1 cellular context compared by ENCODE assay signal in the genomic region with DNA sequence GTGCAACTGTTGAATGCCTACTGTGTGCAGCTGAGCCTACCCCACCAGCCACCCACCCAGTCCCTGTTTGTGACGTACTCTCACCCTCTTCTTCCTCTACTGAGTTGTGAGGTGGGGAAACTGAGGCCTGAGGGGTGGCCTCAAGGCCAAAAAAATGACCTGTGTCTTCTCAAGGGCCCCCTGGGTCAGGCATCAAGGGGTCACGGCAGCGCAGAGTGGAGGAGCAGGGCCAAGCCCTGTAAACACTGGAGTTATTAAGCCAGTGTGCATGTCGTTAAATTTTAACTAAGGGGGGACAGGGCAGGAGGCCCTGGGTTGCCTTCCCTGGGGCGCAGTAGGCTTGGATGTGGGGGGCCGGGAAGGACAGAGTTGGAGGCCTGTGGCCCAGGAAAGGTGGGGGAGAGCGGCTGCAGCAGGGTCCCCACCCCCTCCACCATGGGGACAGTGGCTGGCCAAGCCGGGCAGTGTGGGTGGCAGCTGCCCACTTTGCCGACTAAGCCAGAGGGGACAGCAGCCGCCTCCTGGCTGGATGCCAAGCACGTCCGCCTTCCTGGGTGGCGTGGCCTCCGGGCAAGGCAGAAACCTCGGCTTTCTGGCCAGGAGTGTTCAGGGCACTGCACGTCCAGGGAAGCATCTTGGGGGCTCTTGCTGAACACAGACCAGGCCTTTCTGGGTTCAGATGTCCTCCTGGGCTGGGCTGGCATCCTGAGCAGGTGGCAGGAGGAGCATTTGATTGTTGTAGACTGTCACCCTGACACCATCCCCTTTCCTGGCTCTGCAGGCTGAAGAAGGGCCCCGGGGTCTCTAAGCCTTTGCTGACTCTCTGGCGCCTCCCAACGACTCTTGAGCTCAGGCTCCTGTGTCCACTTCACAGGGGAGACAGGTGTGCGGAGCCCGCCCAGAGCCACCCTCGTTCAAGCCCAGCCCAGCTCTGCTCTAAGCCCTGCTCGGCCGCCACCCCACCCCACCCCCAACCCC.
TF ChIP-seq lines count a peak whose summit lies in the region.

No MANE protein-coding gene starts in this region.

TF ChIP-seq in SK-N-SH treated with all-trans-retinoic acid at 6 μM for 48 hours, 23 proteins besides CTCF, POLR2A, EP300 and RAD21 (continued from another document):
- no peak for TF ChIP-seq TCF4 (CRISPR knock-in tag; IDR thresholded peaks at IDR 0.05; ENCODE audit: borderline replicate concordance)
- no peak for TF ChIP-seq ZNF565 (CRISPR knock-in tag; conservative IDR thresholded peaks at IDR 0.05; ENCODE audit: low read depth)
- no peak for TF ChIP-seq CSRNP3 (CRISPR knock-in tag; IDR thresholded peaks at IDR 0.05)
- TF ChIP-seq ZFP30 (CRISPR knock-in tag; IDR thresholded peaks at IDR 0.05), result no peak
- no peak for TF ChIP-seq TOX (CRISPR knock-in tag; IDR thresholded peaks at IDR 0.05; ENCODE audit: borderline replicate concordance)
